Comparison of ENCODE assay signal across 8 cellular contexts in genomic region chr1:43582162-43582566, GRCh38. TPM values are rescaled to one million over a fixed set of nuclear protein-coding genes. Genes with fewer than 3 reads are reported as not detected.
DNase-seq lines count a peak whose midpoint lies in the region; ATAC-seq, FAIRE-seq and TF ChIP-seq lines count a peak whose summit lies in the region.

No MANE protein-coding gene starts in this region.

- peak; percentile 96 for DNase-seq in DMS79 treated with DMSO at 0.1 percent for 48 hours (lab: John Stamatoyannopoulos, UW)
- peak; percentile 90 for DNase-seq in NCI-H345 (lab: John Stamatoyannopoulos, UW)
- DNase-seq in activated gamma-delta T cell treated with anti-CD3 and anti-CD28 coated beads, Interleukin-2, amount 50 U/mL, for 16 hours (ENCODE audit: low read depth): peak; percentile 12
- peak; percentile 99 for DNase-seq in keratinocyte (ENCODE audit: low read depth, low spot score)
- peak; percentile 37 to 38 for DNase-seq in stimulated activated CD8-positive, alpha-beta memory T cell treated with anti-CD3 and anti-CD28 coated beads, Interleukin-7, amount 100 ng/mL, for 4 hours (ENCODE audit: low read depth in 2 of 2)
- DNase-seq in DMS114 treated with DMSO at 0.1 percent for 48 hours (lab: John Stamatoyannopoulos, UW; ENCODE audit: unreplicated experiment): no peak
- DNase-seq in left lobe of liver (ENCODE audit: low spot score): no peak

- H3K9ac ChIP-seq in keratinocyte (ENCODE audit: control insufficient read depth, extremely low read depth, insufficient read depth, low read length): peak overlapping the region; percentile 71

- no peaks in the 10 kb centered on the region for H3K27me3 ChIP-seq in keratinocyte (ENCODE audit: control insufficient read depth, extremely low read depth, insufficient read depth, low read length)

- dilution Hi-C loops in keratinocyte (cut with MboI; ENCODE audit: extremely low pct_ligation_motif_present, low sequenced_read_pairs): no loop called here

- H3K79me2 ChIP-seq in keratinocyte (ENCODE audit: control insufficient read depth, insufficient read depth, low read length): peaks cover 18% of the 10 kb centered on the region

- H2AFZ ChIP-seq in keratinocyte (ENCODE audit: control insufficient read depth, low read length): no peak overlapping the region

- H4K20me1 ChIP-seq in keratinocyte (ENCODE audit: control insufficient read depth, extremely low read depth, insufficient read depth, low read length): no peaks in the 10 kb centered on the region

- peak overlapping the region; percentile 55 for H3K4me2 ChIP-seq in keratinocyte (ENCODE audit: control insufficient read depth, extremely low read depth, insufficient read depth, low read depth, low read length)

- H3K9me1 ChIP-seq in keratinocyte (ENCODE audit: control insufficient read depth, extremely low read depth, insufficient read depth, low read length): peaks cover 2% of the 10 kb centered on the region

- no peaks in the 10 kb centered on the region for H3K9me3 ChIP-seq in HEK293 (ENCODE audit: control insufficient read depth, insufficient read depth, low read depth, low read length)
- no peaks in the 10 kb centered on the region for H3K9me3 ChIP-seq in keratinocyte (ENCODE audit: control insufficient read depth, low read depth, low read length)

- H3K36me3 ChIP-seq in HEK293 (ENCODE audit: control insufficient read depth in 2 of 2, insufficient read depth in 1 of 2, low read length in 2 of 2) (peaks cover 3 to 71% of the 10 kb centered on the region in 2 experiments; a peak in 2 of 3 replicates), keratinocyte (ENCODE audit: control insufficient read depth in 2 of 2, extremely low read depth in 1 of 2, insufficient read depth in 2 of 2, low read length in 2 of 2) (peaks cover 39 to 66% of the 10 kb centered on the region in 2 experiments)

- TF ChIP-seq CTCF in HEK293 (tag by site-specific recombination; IDR thresholded peaks at IDR 0.05): no peak
- TF ChIP-seq CTCF in keratinocyte (optimal IDR thresholded peaks at IDR 0.05 in 1 of 3, IDR thresholded peaks at IDR 0.05 in 1 of 3, conservative IDR thresholded peaks at IDR 0.05 in 1 of 3; ENCODE audit: extremely low read depth in 1 of 3, insufficient read depth in 2 of 3, low read length in 3 of 3): no peak

- no peak overlapping the region for H3K4me3 ChIP-seq in HEK293 (ENCODE audit: low read depth, low read length)
- peak overlapping the region in 1 of 3 experiments; percentile 9 for H3K4me3 ChIP-seq in keratinocyte (ENCODE audit: control insufficient read depth in 2 of 3, extremely low read depth in 1 of 3, insufficient read depth in 2 of 3, low read depth in 1 of 3, low read length in 3 of 3)

- H3K4me1 ChIP-seq in HEK293 (ENCODE audit: control insufficient read depth, insufficient read depth, low read length) (no peaks in the 10 kb centered on the region), keratinocyte (ENCODE audit: control insufficient read depth, extremely low read depth, insufficient read depth, low read length) (peaks cover 40% of the 10 kb centered on the region)

- POLR2A ChIA-PET in HEK293 (lab: Yijun Ruan, JAX): interaction anchor here (0.5 to 1.5 kb wide), 7 partner anchors 9 to 68 kb away, joined by 3 to 23 read pairs (median 3); partner anchors contain the start of gene KDM4A

- H3K27ac ChIP-seq in HEK293 (ENCODE audit: extremely low read depth, low read depth, low read length) (peak overlapping the region; percentile 33; the same call in 1 of the 2 replicates), keratinocyte (ENCODE audit: control insufficient read depth, insufficient read depth, low read length) (peak overlapping the region; percentile 83)

- CTCF ChIA-PET in HEK293 (lab: Yijun Ruan, JAX): interaction anchor here (0.8 to 2.0 kb wide), 4 partner anchors 9 to 55 kb away, joined by 4 to 9 read pairs (median 4); partner anchors contain the start of gene PTPRF

- no peak for ATAC-seq in left lobe of liver

- FAIRE-seq in keratinocyte (lab: Jason Lieb, UNC): peak; percentile 100

TF ChIP-seq in HEK293, 187 proteins besides CTCF, POLR2A, EP300 and RAD21 (continues in another document):
- TF ChIP-seq ZNF239 (tag by site-specific recombination; IDR thresholded peaks at IDR 0.05) (no peak), ZNF114 (tag by site-specific recombination; IDR thresholded peaks at IDR 0.05) (no peak), ZNF549 (tag by site-specific recombination; IDR thresholded peaks at IDR 0.05) (no peak), ZNF24 (tag by site-specific recombination; IDR thresholded peaks at IDR 0.05) (peak; percentile 63; the same call in 1 of the 2 replicates), ZNF404 (tag by site-specific recombination; IDR thresholded peaks at IDR 0.05) (no peak), ZNF529 (tag by site-specific recombination; IDR thresholded peaks at IDR 0.05; ENCODE audit: insufficient replicate concordance) (no peak), HOXD13 (CRISPR knock-in tag; IDR thresholded peaks at IDR 0.05; ENCODE audit: borderline replicate concordance) (no peak), INSM2 (tag by site-specific recombination; IDR thresholded peaks at IDR 0.05) (no peak), ZNF629 (tag by site-specific recombination; IDR thresholded peaks at IDR 0.05) (peak; percentile 65), ZBTB1 (tag by site-specific recombination; IDR thresholded peaks at IDR 0.05) (no peak), ZNF488 (tag by site-specific recombination; IDR thresholded peaks at IDR 0.05) (no peak), MEIS1 (CRISPR knock-in tag; IDR thresholded peaks at IDR 0.05; ENCODE audit: borderline replicate concordance) (no peak), ZNF777 (tag by site-specific recombination; IDR thresholded peaks at IDR 0.05; ENCODE audit: borderline replicate concordance) (no peak), KLF9 (tag by site-specific recombination; IDR thresholded peaks at IDR 0.05; ENCODE audit: low read depth) (no peak), SETDB1 (IDR thresholded peaks at IDR 0.05; ENCODE audit: insufficient read length, low read length) (no peak), ZNF473 (tag by site-specific recombination; IDR thresholded peaks at IDR 0.05) (no peak), ZNF280D (tag by site-specific recombination; IDR thresholded peaks at IDR 0.05) (no peak), ZNF133 (tag by site-specific recombination; IDR thresholded peaks at IDR 0.05) (no peak), OSR2 (tag by site-specific recombination; IDR thresholded peaks at IDR 0.05) (peak; percentile 100)

RNA-seq across cellular contexts. Expression of gene PTPRF, which starts 51.5 kb away (rescaled TPM):
- 161 to 204 TPM (median 198 TPM) in 3 replicates for polyA plus RNA-seq in keratinocyte
- 47.7 TPM for polyA plus RNA-seq in keratinocyte (2011; ENCODE audit: low read depth)
- 67.3 and 89.8 TPM in 2 replicates for polyA plus RNA-seq in keratinocyte (2011; cell fraction: cytosol; rRNA removed)
- 456 and 469 TPM in 2 replicates for polyA plus RNA-seq in keratinocyte (2011; cell fraction: nucleus; rRNA removed)
- polyA plus RNA-seq in keratinocyte (2012; ENCODE audit: low replicate concordance): 140 and 276 TPM in 2 replicates
- polyA minus RNA-seq in keratinocyte: 497 to 995 TPM (median 539 TPM) in 3 replicates
- polyA minus RNA-seq in keratinocyte (2011; cell fraction: cytosol; rRNA and poly(A)+ RNA removed): 232 TPM
- polyA minus RNA-seq in keratinocyte (2011; cell fraction: nucleus; rRNA and poly(A)+ RNA removed): 824 and 949 TPM in 2 replicates
- 290 TPM for total RNA-seq in left lobe of liver

Comparison
In these comparisons a context has a peak if more than half of its experiments do, and no peak if none do; other contexts are left out.
1. DNase-seq: peak in DMS79 treated with DMSO at 0.1 percent for 48 hours (single experiment), NCI-H345 (single experiment), activated gamma-delta T cell treated with anti-CD3 and anti-CD28 coated beads, Interleukin-2, amount 50 U/mL, for 16 hours (single experiment), keratinocyte (single experiment) and stimulated activated CD8-positive, alpha-beta memory T cell treated with anti-CD3 and anti-CD28 coated beads, Interleukin-7, amount 100 ng/mL, for 4 hours (2 of 2); none in DMS114 treated with DMSO at 0.1 percent for 48 hours (single experiment) and left lobe of liver (single experiment).